Comparison of ENCODE assay signal across 8 cellular contexts in the genomic region with DNA sequence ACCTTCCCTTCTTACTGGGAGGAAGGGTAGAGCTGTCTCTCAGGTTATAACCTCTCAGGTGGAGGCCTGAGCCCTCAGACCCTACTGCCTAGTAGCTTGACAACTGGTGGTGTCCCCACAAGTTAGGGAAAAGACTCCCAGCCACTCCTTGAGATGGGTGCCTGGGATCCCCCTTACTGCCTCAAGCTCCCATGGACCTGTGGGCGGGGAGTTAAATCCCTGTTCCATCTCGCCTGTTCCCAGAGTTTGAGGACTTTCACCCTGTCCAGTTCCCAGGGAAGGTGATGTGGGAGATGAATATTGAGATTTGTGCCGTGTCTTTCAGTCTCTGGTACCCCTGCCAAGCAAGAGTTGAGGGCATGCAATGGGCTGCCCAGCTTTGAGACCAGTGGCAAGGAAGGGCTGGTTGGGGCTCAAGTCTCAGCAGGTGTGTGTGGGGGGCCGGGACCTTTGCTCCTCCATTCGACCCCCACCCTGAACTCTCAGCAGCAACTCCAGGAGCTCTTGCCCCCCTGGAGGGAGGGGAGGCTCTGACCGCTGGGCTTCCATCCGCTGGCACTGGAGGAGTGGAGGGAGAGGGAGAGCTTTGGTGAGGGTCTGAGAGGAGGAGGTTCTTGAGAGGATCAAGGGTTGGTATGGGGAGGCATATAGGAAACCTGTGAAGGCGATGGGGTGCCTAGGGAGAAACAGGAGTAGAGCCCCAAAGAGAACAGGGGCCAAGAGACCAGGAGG. TPM values are rescaled to one million over a fixed set of nuclear protein-coding genes. Genes with fewer than 3 reads are reported as not detected.
A peak's percentile ranks its signal among the peaks of the same experiment; 100 is the strongest.
DNase-seq lines count a peak whose midpoint lies in the region; ATAC-seq, FAIRE-seq and TF ChIP-seq lines count a peak whose summit lies in the region.

No MANE protein-coding gene starts in this region.

- H3K9me3 ChIP-seq in A549, result no peaks in the 10 kb centered on the region

- H3K36me3 Mint-ChIP-seq in IgD-negative memory B cell, result peaks cover 3% of the 10 kb centered on the region
- H3K36me3 Mint-ChIP-seq in central memory CD8-positive, alpha-beta T cell (ENCODE audit: insufficient read depth), result peaks cover 50% of the 10 kb centered on the region
- peaks cover 6 to 41% (median 18%) of the 10 kb centered on the region in 3 donors for H3K36me3 Mint-ChIP-seq in naive thymus-derived CD8-positive, alpha-beta T cell

- CTCF ChIA-PET in A549 (lab: Yijun Ruan, JAX), result interaction anchor here (0.8 to 1.4 kb wide), 4 partner anchors 14 to 72 kb away, joined by 3 to 6 read pairs (median 3); no protein-coding TSS in a partner anchor

- TF ChIP-seq CTCF in A549 (IDR thresholded peaks at IDR 0.05), result no peak

- TF ChIP-seq RAD21 in A549 (conservative IDR thresholded peaks at IDR 0.05 in 1 of 2, IDR thresholded peaks at IDR 0.05 in 1 of 2), result no peak

- no peaks in the 10 kb centered on the region for H3K9me3 Mint-ChIP-seq in IgD-negative memory B cell
- H3K9me3 Mint-ChIP-seq in central memory CD8-positive, alpha-beta T cell, result no peaks in the 10 kb centered on the region
- no peaks in the 10 kb centered on the region for H3K9me3 Mint-ChIP-seq in naive thymus-derived CD8-positive, alpha-beta T cell

- peak overlapping the region; percentile 99 to 100 for H3K27ac ChIP-seq in A549

- POLR2A ChIA-PET in A549 (lab: Yijun Ruan, JAX), result interaction anchor here (1.3 kb wide), 1 partner anchor 14 kb away, joined by 5 read pairs; no protein-coding TSS in a partner anchor
- POLR2A ChIA-PET in naive thymus-derived CD8-positive, alpha-beta T cell (lab: Charles Lee), result interaction anchor here (0.6 to 12.3 kb wide), 10 partner anchors 11 to 781 kb away, joined by 3 to 303 read pairs (median 4); a partner anchor contains a TSS

- DNase-seq in A549 (ENCODE audit: low read depth in 1 of 2, low spot score in 1 of 2) (no peak), NCI-H524 treated with DMSO at 0.1 percent for 48 hours (lab: John Stamatoyannopoulos, UW) (no peak)
- no peak for DNase-seq in central memory CD8-positive, alpha-beta T cell (ENCODE audit: low spot score in 2 of 2)
- peak in 2 of 10 donors; percentile 10 to 57 for DNase-seq in naive thymus-derived CD8-positive, alpha-beta T cell
- DNase-seq in activated CD4-positive, alpha-beta T cell treated with anti-CD3 and anti-CD28 coated beads for 1 hour, result no peak

- H3K4me3 Mint-ChIP-seq in IgD-negative memory B cell, result peak overlapping the region; percentile 92 to 99 (median 96)
- peak overlapping the region; percentile 98 for H3K4me3 Mint-ChIP-seq in central memory CD8-positive, alpha-beta T cell
- H3K4me3 Mint-ChIP-seq in naive thymus-derived CD8-positive, alpha-beta T cell, result peak overlapping the region; percentile 94 to 100 (median 98)

- peak overlapping the region; percentile 94 for H3K4me3 ChIP-seq in A549

- peaks cover 31% of the 10 kb centered on the region for H3K4me1 ChIP-seq in A549

- peak overlapping the region; percentile 96 to 99 (median 96) for H3K27ac Mint-ChIP-seq in IgD-negative memory B cell
- H3K27ac Mint-ChIP-seq in central memory CD8-positive, alpha-beta T cell (ENCODE audit: low read depth), result peak overlapping the region; percentile 98
- peak overlapping the region; percentile 91 to 100 (median 98) for H3K27ac Mint-ChIP-seq in naive thymus-derived CD8-positive, alpha-beta T cell

- ATAC-seq in A549 (no peak), GM19328 (IDR thresholded peaks at IDR 0.05; ENCODE audit: unreplicated experiment) (no peak), GM21447 (IDR thresholded peaks at IDR 0.05; ENCODE audit: unreplicated experiment) (no peak)
- ATAC-seq in central memory CD8-positive, alpha-beta T cell (replicated peaks; ENCODE audit: extremely low read depth, poor library complexity, severe bottlenecking), result no peak
- no peak for ATAC-seq in naive thymus-derived CD8-positive, alpha-beta T cell

- TF ChIP-seq EP300 in A549 (IDR thresholded peaks at IDR 0.05), result no peak

- WGBS in A549 (ENCODE audit: missing lambda C conversion rate), result 78% methylated on average over 6 of the region's 8 CpGs

- no peak for TF ChIP-seq POLR2A in A549 (IDR thresholded peaks at IDR 0.05; ENCODE audit: low read length)

- H3K4me1 Mint-ChIP-seq in IgD-negative memory B cell, result peaks cover 38 to 41% (median 40%) of the 10 kb centered on the region in 3 donors
- peaks cover 81% of the 10 kb centered on the region for H3K4me1 Mint-ChIP-seq in central memory CD8-positive, alpha-beta T cell
- peaks cover 47 to 78% (median 65%) of the 10 kb centered on the region in 4 donors for H3K4me1 Mint-ChIP-seq in naive thymus-derived CD8-positive, alpha-beta T cell

- FAIRE-seq in A549 (lab: Jason Lieb, UNC), result no peak

- no peaks in the 10 kb centered on the region for H3K27me3 Mint-ChIP-seq in IgD-negative memory B cell
- H3K27me3 Mint-ChIP-seq in central memory CD8-positive, alpha-beta T cell, result no peaks in the 10 kb centered on the region
- no peaks in the 10 kb centered on the region for H3K27me3 Mint-ChIP-seq in naive thymus-derived CD8-positive, alpha-beta T cell

- peak overlapping the region; percentile 99 for H3K4me2 ChIP-seq in A549

TF ChIP-seq in A549, 52 proteins besides CTCF, POLR2A, EP300 and RAD21 (continues in another document):
- TF ChIP-seq EHMT2 (IDR thresholded peaks at IDR 0.05; ENCODE audit: low read depth) (no peak), HDAC2 (IDR thresholded peaks at IDR 0.05) (no peak), NR3C1 (IDR thresholded peaks at IDR 0.05) (no peak), HEYL (CRISPR knock-in tag; IDR thresholded peaks at IDR 0.05) (no peak), BHLHE40 (IDR thresholded peaks at IDR 0.05; ENCODE audit: low read depth, low read length) (no peak), ZC3H11A (IDR thresholded peaks at IDR 0.05) (no peak)
- TF ChIP-seq, protein P1, sequence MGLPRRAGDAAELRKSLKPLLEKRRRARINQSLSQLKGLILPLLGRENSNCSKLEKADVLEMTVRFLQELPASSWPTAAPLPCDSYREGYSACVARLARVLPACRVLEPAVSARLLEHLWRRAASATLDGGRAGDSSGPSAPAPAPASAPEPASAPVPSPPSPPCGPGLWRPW (IDR thresholded peaks at IDR 0.05), result no peak

RNA-seq across cellular contexts. Expression of a gene that starts 1.1 kb away (rescaled TPM):
- polyA plus RNA-seq in A549 (2011; rRNA removed), result 27.0 and 27.4 TPM in 2 replicates
- 27.1 and 31.5 TPM in 2 replicates for polyA plus RNA-seq in A549 (2012; cell fraction: cytosol; rRNA removed)
- polyA plus RNA-seq in A549 (2012; cell fraction: nucleus; rRNA removed), result 44.7 and 49.7 TPM in 2 replicates
- polyA plus RNA-seq in A549 (2017; fragmentation: RNase III; extraction: RNeasy Plus Mini Kit Qiagen cat#74134 plus additional on column Dnase treatment), result 24.8 to 32.5 TPM (median 30.8 TPM) in 3 replicates
- polyA minus RNA-seq in A549 (2011; rRNA and poly(A)+ RNA removed), result 20.5 and 22.7 TPM in 2 replicates
- 3.3 TPM for polyA plus RNA-seq in IgD-negative memory B cell
- total RNA-seq in naive thymus-derived CD8-positive, alpha-beta T cell, result 100 to 1,000 TPM; 173 to 174 TPM
- 1 to 10 TPM; 1.6 to 2.2 (median 2.0) TPM for polyA plus RNA-seq in naive thymus-derived CD8-positive, alpha-beta T cell

RNA-seq across cellular contexts. Expression of a gene that starts 1.3 kb away (rescaled TPM):
- polyA plus RNA-seq in A549 (2011; rRNA removed) (0.15 and 0.36 TPM in 2 replicates), A549 (2017; fragmentation: RNase III; extraction: RNeasy Plus Mini Kit Qiagen cat#74134 plus additional on column Dnase treatment) (0.19 to 0.30 TPM (median 0.22 TPM) in 3 replicates), IgD-negative memory B cell (156 TPM)
- 0.34 and 0.66 TPM in 2 replicates for polyA plus RNA-seq in A549 (2012; cell fraction: cytosol; rRNA removed)
- polyA plus RNA-seq in A549 (2012; cell fraction: nucleus; rRNA removed), result 0.74 and 0.87 TPM in 2 replicates
- polyA minus RNA-seq in A549 (2011; rRNA and poly(A)+ RNA removed), result 0.19 and 0.29 TPM in 2 replicates
- total RNA-seq in naive thymus-derived CD8-positive, alpha-beta T cell, result 100 to 1,000 TPM; 274 to 276 TPM
- polyA plus RNA-seq in naive thymus-derived CD8-positive, alpha-beta T cell, result 100 to 1,000 TPM; 106 to 144 (median 138) TPM

RNA-seq across cellular contexts. Expression of a gene that starts 7.1 kb away (rescaled TPM):
- polyA plus RNA-seq in A549 (2011; rRNA removed) (1.4 and 1.6 TPM in 2 replicates), A549 (2017; fragmentation: RNase III; extraction: RNeasy Plus Mini Kit Qiagen cat#74134 plus additional on column Dnase treatment) (1.4 to 2.4 TPM (median 2.1 TPM) in 3 replicates), IgD-negative memory B cell (0.58 TPM)
- 1.4 and 1.7 TPM in 2 replicates for polyA plus RNA-seq in A549 (2012; cell fraction: cytosol; rRNA removed)
- polyA plus RNA-seq in A549 (2012; cell fraction: nucleus; rRNA removed), result 12.0 and 13.3 TPM in 2 replicates
- polyA minus RNA-seq in A549 (2011; rRNA and poly(A)+ RNA removed), result 0.54 and 0.62 TPM in 2 replicates
- 10 to 100 TPM; 56.0 to 60.3 TPM for total RNA-seq in naive thymus-derived CD8-positive, alpha-beta T cell
- polyA plus RNA-seq in naive thymus-derived CD8-positive, alpha-beta T cell, result 1 to 10 TPM in 1 of 3 donors, under 1 TPM in 2; 0.09 to 1.9 (median 0.25) TPM

RNA-seq across cellular contexts. Expression of a gene that starts 12.9 kb away (rescaled TPM):
- polyA plus RNA-seq in A549 (2011; rRNA removed) (49.1 and 54.1 TPM in 2 replicates), A549 (2017; fragmentation: RNase III; extraction: RNeasy Plus Mini Kit Qiagen cat#74134 plus additional on column Dnase treatment) (46.2 to 64.1 TPM (median 62.7 TPM) in 3 replicates), IgD-negative memory B cell (88.8 TPM)
- polyA plus RNA-seq in A549 (2012; cell fraction: cytosol; rRNA removed), result 43.5 and 54.8 TPM in 2 replicates
- polyA plus RNA-seq in A549 (2012; cell fraction: nucleus; rRNA removed), result 24.8 and 27.2 TPM in 2 replicates
- 26.5 and 26.8 TPM in 2 replicates for polyA minus RNA-seq in A549 (2011; rRNA and poly(A)+ RNA removed)
- total RNA-seq in naive thymus-derived CD8-positive, alpha-beta T cell, result 10 to 100 TPM; 38.6 to 40.0 TPM
- polyA plus RNA-seq in naive thymus-derived CD8-positive, alpha-beta T cell, result 100 to 1,000 TPM; 102 to 117 (median 102) TPM

RNA-seq across cellular contexts. Expression of a gene that starts 15.2 kb away (rescaled TPM):
- polyA plus RNA-seq in A549 (2011; rRNA removed), result 40.6 and 50.0 TPM in 2 replicates
- 47.2 and 63.8 TPM in 2 replicates for polyA plus RNA-seq in A549 (2012; cell fraction: cytosol; rRNA removed)
- 51.0 and 53.0 TPM in 2 replicates for polyA plus RNA-seq in A549 (2012; cell fraction: nucleus; rRNA removed)
- 28.7 to 30.0 TPM (median 29.4 TPM) in 3 replicates for polyA plus RNA-seq in A549 (2017; fragmentation: RNase III; extraction: RNeasy Plus Mini Kit Qiagen cat#74134 plus additional on column Dnase treatment)
- polyA minus RNA-seq in A549 (2011; rRNA and poly(A)+ RNA removed), result 85.6 and 105 TPM in 2 replicates
- 17.2 TPM for polyA plus RNA-seq in IgD-negative memory B cell
- 10 to 100 TPM; 27.5 to 28.6 TPM for total RNA-seq in naive thymus-derived CD8-positive, alpha-beta T cell
- polyA plus RNA-seq in naive thymus-derived CD8-positive, alpha-beta T cell, result 10 to 100 TPM; 16.3 to 19.5 (median 19.1) TPM

Comparison
In these comparisons a context has a peak if more than half of its experiments do, and no peak if none do; other contexts are left out.
1. RNA of a gene that starts 1.3 kb away (polyA plus RNA-seq): 156 TPM in IgD-negative memory B cell (single experiment) and 106 to 144 TPM in naive thymus-derived CD8-positive, alpha-beta T cell; 0.15 to 0.87 TPM in A549; every median in the first group is over 10 times any median in the second.
2. Peak in every context shown above with its lines, with median percentiles within 50 percentile points of each other: H3K27ac Mint-ChIP-seq and H3K4me3 Mint-ChIP-seq.